Comparison of ENCODE assay signal across 9 cellular contexts in the genomic region with DNA sequence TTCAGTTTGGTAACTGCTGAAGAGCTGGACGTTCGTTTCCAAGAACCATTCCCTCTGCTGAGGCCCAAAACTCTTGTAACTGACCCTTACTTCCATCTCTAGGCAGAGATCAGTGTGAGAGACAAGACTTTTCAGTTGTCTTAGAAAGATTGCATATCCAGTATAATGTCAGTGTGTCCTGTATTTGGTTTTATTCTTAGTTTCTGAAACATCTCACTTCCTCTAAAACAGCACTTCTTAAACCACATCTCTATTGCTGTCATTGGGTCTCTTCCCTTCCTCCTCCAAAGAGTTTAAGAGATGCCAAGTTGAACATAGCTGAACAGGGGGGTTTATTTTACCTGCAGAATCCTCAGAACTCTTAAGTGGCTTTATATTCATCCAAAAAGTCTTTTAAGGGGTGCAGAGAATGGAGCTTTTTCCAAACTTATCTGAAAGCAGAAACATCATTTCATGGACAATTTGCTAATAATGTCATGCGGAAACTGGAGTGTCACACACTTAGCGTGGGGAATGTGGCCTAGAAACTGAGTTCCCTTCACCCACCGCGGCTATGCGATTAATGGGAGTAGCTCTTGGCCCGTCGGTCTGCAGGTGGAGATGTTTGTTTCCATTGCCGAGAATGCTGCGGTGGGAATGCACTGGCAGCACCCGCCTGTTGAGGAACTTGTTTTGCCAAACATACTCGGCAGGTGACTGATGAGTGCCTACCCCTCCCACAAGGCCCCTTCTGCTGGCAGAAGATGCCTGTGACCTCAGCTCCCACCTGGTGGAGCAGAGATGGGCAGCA.
DNase-seq lines count a peak whose midpoint lies in the region; ATAC-seq and TF ChIP-seq lines count a peak whose summit lies in the region.
"Had no signal": no experiment of that assay in that cellular context is flagged by ENCODE, and none has a peak within 500 bp of the region (broad histone marks: within the 10 kb centered on the region; RNA-seq: fewer than 3 reads in every experiment).

No MANE protein-coding gene starts in this region.

- H3K4me1 ChIP-seq in smooth muscle cell (ENCODE audit: low read depth), result no peaks in the 10 kb centered on the region

- no peak overlapping the region for H3K4me2 ChIP-seq in smooth muscle cell

- ATAC-seq in GM19455 (IDR thresholded peaks at IDR 0.05; ENCODE audit: unreplicated experiment) (peak; percentile 67), HG03095 (IDR thresholded peaks at IDR 0.05; ENCODE audit: unreplicated experiment) (peak; percentile 75)

- DNase-seq in GM10248 (ENCODE audit: extremely low spot score) (peak; percentile 74), SKM-1 treated with dmso at 0.1 percent for 144 hours (lab: John Stamatoyannopoulos, UW; ENCODE audit: unreplicated experiment) (peak; percentile 64), smooth muscle cell (lab: John Stamatoyannopoulos, UW; ENCODE audit: unreplicated experiment) (no peak), D341Med (ENCODE audit: low spot score) (no peak)
- DNase-seq in activated CD4-positive, alpha-beta T cell treated with anti-CD3 and anti-CD28 coated beads, Interleukin-2, amount 50 U/mL, for 48 hours, result no peak
- no peak for DNase-seq in effector CD8-positive, alpha-beta T cell (lab: John Stamatoyannopoulos, UW)
- DNase-seq: CD4-positive, CD25-positive, alpha-beta regulatory T cell had no signal

- TF ChIP-seq CTCF in GM10248 (IDR thresholded peaks at IDR 0.05; ENCODE audit: control extremely low read depth, extremely low read depth, low read depth, missing control alignments), result no peak
- TF ChIP-seq CTCF in smooth muscle cell (IDR thresholded peaks at IDR 0.05; ENCODE audit: borderline replicate concordance, insufficient read depth, poor library complexity, severe bottlenecking), result no peak

- no peaks in the 10 kb centered on the region for H3K79me2 ChIP-seq in smooth muscle cell (ENCODE audit: low read depth)

- H4K20me1 ChIP-seq in smooth muscle cell (ENCODE audit: low read depth), result no peaks in the 10 kb centered on the region

- POLR2A ChIA-PET in GM10248 (lab: Yijun Ruan, JAX), result no interaction called here

- H3K27me3 ChIP-seq in smooth muscle cell (ENCODE audit: low read depth), result peaks cover 3% of the 10 kb centered on the region

- WGBS in smooth muscle cell (ENCODE audit: low lambda C conversion rate), result 90% methylated on average over 13 of the region's 13 CpGs

- H3K27ac ChIP-seq in smooth muscle cell (ENCODE audit: low read depth), result no peak overlapping the region

- H3K36me3 ChIP-seq in smooth muscle cell (ENCODE audit: low read depth), result no peaks in the 10 kb centered on the region

- H3K9me3 ChIP-seq in smooth muscle cell (replicated peaks; ENCODE audit: low read depth), result no peaks in the 10 kb centered on the region

- H3K4me3 ChIP-seq in smooth muscle cell, result no peak overlapping the region

- CTCF ChIA-PET in GM10248 (lab: Yijun Ruan, JAX), result interaction anchor here (1.3 to 1.7 kb wide), 4 partner anchors 14 to 848 kb away, joined by 3 to 4 read pairs (median 4); a partner anchor contains a TSS

- H2AFZ ChIP-seq in smooth muscle cell (ENCODE audit: low read depth), result no peak overlapping the region

- H3F3A ChIP-seq in smooth muscle cell (ENCODE audit: low read depth), result no peaks in the 10 kb centered on the region

- no peak overlapping the region for H3K9ac ChIP-seq in smooth muscle cell (ENCODE audit: low read depth)

Comparison
In these comparisons a context has a peak if more than half of its experiments do, and no peak if none do; other contexts are left out.
1. DNase-seq: peak in GM10248 (single experiment) and SKM-1 treated with dmso at 0.1 percent for 144 hours (single experiment); none in smooth muscle cell (single experiment), activated CD4-positive, alpha-beta T cell treated with anti-CD3 and anti-CD28 coated beads, Interleukin-2, amount 50 U/mL, for 48 hours (0 of 2), D341Med (single experiment) and effector CD8-positive, alpha-beta T cell (single experiment).